ENCODE assay signal across 15 cellular contexts in the genomic region with DNA sequence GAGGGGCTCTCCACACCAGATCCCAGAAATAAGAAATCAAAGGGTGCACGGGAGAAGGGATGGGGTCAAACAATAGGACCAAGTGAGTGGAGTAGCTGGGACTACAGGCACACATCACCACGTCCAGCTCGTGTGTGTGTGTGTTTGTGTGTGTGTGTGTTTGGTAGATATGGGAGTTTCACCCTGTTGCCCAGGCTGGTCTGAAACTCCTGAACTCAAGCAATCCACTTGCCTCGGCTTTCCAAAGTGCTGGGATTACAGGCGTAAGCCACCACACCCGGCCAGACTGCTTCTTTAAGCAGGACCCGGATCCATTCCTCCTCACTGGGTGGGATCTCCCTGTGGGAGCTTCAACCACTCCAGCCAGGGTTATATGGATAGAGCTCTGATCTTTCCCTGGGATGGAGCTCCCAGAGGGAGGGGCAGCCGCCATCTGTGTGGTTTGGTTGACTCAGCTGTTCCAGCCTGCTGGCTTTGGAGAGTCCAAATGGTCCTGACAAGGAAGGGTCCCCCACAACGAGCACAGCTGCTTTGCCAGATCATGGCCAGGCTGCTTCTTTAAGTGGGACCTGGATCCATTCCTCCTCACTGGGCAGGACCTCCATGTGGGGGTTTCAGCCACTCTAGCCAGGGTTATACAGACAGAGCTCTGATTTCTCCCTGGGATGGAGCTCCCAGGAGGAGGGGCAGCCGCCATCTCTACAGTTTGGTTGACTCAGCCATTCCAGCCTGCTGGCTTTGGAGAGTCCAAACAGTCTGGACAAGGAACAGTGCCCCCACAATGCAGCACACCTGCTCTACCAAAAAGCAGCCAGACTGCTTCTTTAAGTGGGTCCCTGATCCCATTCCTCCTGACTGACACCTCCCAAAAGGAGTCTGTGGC. TPM values are rescaled to one million over a fixed set of nuclear protein-coding genes. Genes with fewer than 3 reads are reported as not detected.
DNase-seq lines count a peak whose midpoint lies in the region; ATAC-seq, FAIRE-seq and TF ChIP-seq lines count a peak whose summit lies in the region.
"Had no signal": no experiment of that assay in that cellular context is flagged by ENCODE, and none has a peak within 500 bp of the region (broad histone marks: within the 10 kb centered on the region; RNA-seq: fewer than 3 reads in every experiment).

No MANE protein-coding gene starts in this region.

- FAIRE-seq in K562 (lab: Jason Lieb, UNC) = no peak

- no peak for TF ChIP-seq CTCF in K562 (IDR thresholded peaks at IDR 0.05 in 2 of 3, conservative IDR thresholded peaks at IDR 0.05 in 1 of 3; ENCODE audit: insufficient read depth in 2 of 3, low read depth in 1 of 3, low read length in 3 of 3)
- TF ChIP-seq CTCF in sigmoid colon (IDR thresholded peaks at IDR 0.05) = no peak
- TF ChIP-seq CTCF in body of pancreas (IDR thresholded peaks at IDR 0.05) = no peak
- no peak for TF ChIP-seq CTCF in stomach (IDR thresholded peaks at IDR 0.05)

- H3K4me1 ChIP-seq in K562 (replicated peaks in 1 of 2; ENCODE audit: control insufficient read depth in 2 of 2, insufficient read depth in 2 of 2, low read length in 2 of 2) (peaks cover 5 to 8% of the 10 kb centered on the region in 2 experiments; a peak in 4 of 5 replicates), sigmoid colon (no peaks in the 10 kb centered on the region), body of pancreas (no peaks in the 10 kb centered on the region), stomach (no peaks in the 10 kb centered on the region)
- H3K4me1 ChIP-seq: lower lobe of right lung, testis had no signal

- no peak for TF ChIP-seq RAD21 in K562 (CRISPR knock-in tag; conservative IDR thresholded peaks at IDR 0.05 in 1 of 2, IDR thresholded peaks at IDR 0.05 in 1 of 2)

- in situ Hi-C loops in K562 (cut with MboI) = loop anchor here (5.0 kb wide), 1 partner anchor 169 kb away; no protein-coding TSS in a partner anchor

- peak; percentile 10 for DNase-seq in ELF-1 (ENCODE audit: low read depth, low spot score)
- peak; percentile 15 for DNase-seq in MV-4-11 (lab: John Stamatoyannopoulos, UW)
- no peak for DNase-seq in K562 (ENCODE audit: extremely low read depth in 1 of 4, low spot score in 3 of 4)
- DNase-seq in myocyte (ENCODE audit: low read depth) = peak; percentile 98
- DNase-seq in sigmoid colon = no peak
- DNase-seq in body of pancreas = no peak
- DNase-seq in SKM-1 (lab: John Stamatoyannopoulos, UW; ENCODE audit: unreplicated experiment) = no peak
- DNase-seq in stomach = no peak
- DNase-seq: activated CD4-positive, CD25-positive, alpha-beta regulatory T cell treated with anti-CD3 and anti-CD28 coated beads, Interleukin-2, amount 50 U/mL, for 72 hours; activated naive CD4-positive, alpha-beta T cell; effector memory CD4-positive, alpha-beta T cell; lower lobe of right lung; naive thymus-derived CD8-positive, alpha-beta T cell; testis had no signal

- intact Hi-C loops in K562 (cut with micrococcal nuclease) = no loop called here
- intact Hi-C loops in sigmoid colon (cut with DNase I) = no loop called here
- intact Hi-C loops in body of pancreas (cut with DNase I) = no loop called here
- intact Hi-C loops in stomach (cut with DNase I; ENCODE audit: low total_unique reads) = no loop called here

- H3K4me2 ChIP-seq in K562 (ENCODE audit: insufficient read depth, low read length) = no peak overlapping the region

- H3K9me3 ChIP-seq in K562 (replicated peaks; ENCODE audit: control insufficient read depth, insufficient read depth, low read depth, low read length) (no peaks in the 10 kb centered on the region), sigmoid colon (peaks cover 0 to 3% (median 2%) of the 10 kb centered on the region in 4 donors), body of pancreas (no peaks in the 10 kb centered on the region), stomach (peaks cover 0 to 24% (median 11%) of the 10 kb centered on the region in 4 donors)
- H3K9me3 ChIP-seq: testis had no signal

- H3K9me1 ChIP-seq in K562 (ENCODE audit: control insufficient read depth, insufficient read depth, low read length) = no peaks in the 10 kb centered on the region

- H3K27ac ChIP-seq in K562 (ENCODE audit: extremely low read depth, low read depth, low read length) = no peak overlapping the region
- no peak overlapping the region for H3K27ac ChIP-seq in sigmoid colon
- no peak overlapping the region for H3K27ac ChIP-seq in body of pancreas
- H3K27ac ChIP-seq in stomach = no peak overlapping the region
- H3K27ac ChIP-seq: cardiac muscle cell, lower lobe of right lung, testis had no signal

- no peaks in the 10 kb centered on the region for H3K79me2 ChIP-seq in K562 (ENCODE audit: control insufficient read depth, insufficient read depth, low read length)

- H2AFZ ChIP-seq in K562 (ENCODE audit: low read depth, low read length) = no peak overlapping the region

- peaks cover 7% of the 10 kb centered on the region for H4K20me1 ChIP-seq in K562 (replicated peaks; ENCODE audit: control insufficient read depth, insufficient read depth, low read length)

- peaks cover 5% of the 10 kb centered on the region in 2 experiments; a peak in 3 of 5 replicates for H3K27me3 ChIP-seq in K562 (ENCODE audit: control insufficient read depth in 2 of 2, insufficient read depth in 2 of 2, low read length in 2 of 2)
- no peaks in the 10 kb centered on the region for H3K27me3 ChIP-seq in sigmoid colon
- no peaks in the 10 kb centered on the region for H3K27me3 ChIP-seq in body of pancreas
- H3K27me3 ChIP-seq in stomach = no peaks in the 10 kb centered on the region
- H3K27me3 ChIP-seq: cardiac muscle cell, testis had no signal

- TF ChIP-seq POLR2A in K562 (conservative IDR thresholded peaks at IDR 0.05) (no peak), sigmoid colon (IDR thresholded peaks at IDR 0.05) (no peak), body of pancreas (IDR thresholded peaks at IDR 0.05) (no peak), stomach (IDR thresholded peaks at IDR 0.05) (no peak)

- H3K36me3 ChIP-seq in K562 (ENCODE audit: control insufficient read depth, insufficient read depth, low read length) (no peaks in the 10 kb centered on the region), sigmoid colon (no peaks in the 10 kb centered on the region), body of pancreas (replicated peaks in 1 of 2; ENCODE audit: insufficient read depth in 1 of 2, low read depth in 2 of 2) (no peaks in the 10 kb centered on the region), stomach (no peaks in the 10 kb centered on the region)
- H3K36me3 ChIP-seq: cardiac muscle cell, lower lobe of right lung had no signal

- no TSS peak for BruUV-seq in K562 (replicated peaks; lab: Mats Ljungman, UMichigan)

- ATAC-seq in K562 (no peak), body of pancreas (no peak)
- ATAC-seq: lower lobe of right lung; naive thymus-derived CD8-positive, alpha-beta T cell had no signal

- TF ChIP-seq EP300 in K562 (IDR thresholded peaks at IDR 0.05; ENCODE audit: low read length) (no peak), sigmoid colon (IDR thresholded peaks at IDR 0.05) (no peak), stomach (IDR thresholded peaks at IDR 0.05) (no peak)

- H3K9ac ChIP-seq in K562 (ENCODE audit: insufficient read depth in 1 of 2, low read depth in 2 of 2, low read length in 2 of 2) = no peak overlapping the region

- POLR2A ChIA-PET in K562 (lab: Yijun Ruan, JAX) = interaction anchor here (0.6 to 1.3 kb wide), 9 partner anchors 8 to 423 kb away, joined by 3 to 5 read pairs (median 3); partner anchors contain the start of genes EMC7, KATNBL1, LPCAT4 and PGBD4

- CTCF ChIA-PET in K562 (lab: Yijun Ruan, JAX; ENCODE audit: low intra/inter-chr PET ratio) = no interaction called here

- no peak overlapping the region for H3K4me3 ChIP-seq in K562
- no peak overlapping the region for H3K4me3 ChIP-seq in sigmoid colon
- H3K4me3 ChIP-seq in body of pancreas = no peak overlapping the region
- no peak overlapping the region for H3K4me3 ChIP-seq in stomach
- H3K4me3 ChIP-seq: cardiac muscle cell, lower lobe of right lung had no signal

- 26% methylated on average over 10 of the region's 10 CpGs for WGBS in K562 (ENCODE audit: insufficient coverage, low coverage, missing lambda C conversion rate)
- 88 to 89% methylated on average over 10 of the region's 10 CpGs for WGBS in sigmoid colon, 2 donors
- 64 to 73% methylated on average over 9 to 10 of the region's 10 CpGs for WGBS in body of pancreas, 2 donors
- WGBS in stomach, 5 donors = 80 to 87% (median 84%) methylated on average over 9 to 10 of the region's 10 CpGs

RNA-seq across cellular contexts. Expression of gene AVEN, which starts 9.1 kb away (rescaled TPM):
- 0.49 and 0.77 TPM in 2 replicates for total RNA-seq in K562 (2011; cell fraction: chromatin; rRNA removed; ENCODE audit: low replicate concordance)
- 0.50 and 0.53 TPM in 2 replicates for total RNA-seq in K562 (2011; cell fraction: nucleolus; rRNA removed)
- total RNA-seq in K562 (2011; cell fraction: nucleoplasm; rRNA removed) = 1.2 and 1.4 TPM in 2 replicates
- total RNA-seq in K562 (2014; rRNA removed) (4.7 and 6.4 TPM in 2 replicates), K562 (2014; rRNA removed; fragmentation: Illumina TruSeq; extraction: Trizol) (5.5 and 5.6 TPM in 2 replicates), K562 (2015; rRNA removed; fragmentation: Illumina TruSeq; extraction: Trizol) (3.7 and 3.9 TPM in 2 replicates), K562 (2021) (3.7 and 4.8 TPM in 2 replicates), myocyte (69.2 and 77.7 TPM in 2 replicates), sigmoid colon (10 to 100 TPM; 15.0 to 23.3 (median 19.2) TPM), body of pancreas (10 to 100 TPM; 10.5 to 12.2 TPM), stomach (10 to 100 TPM in 4 of 5 donors, not detected in 1; 13.2 to 89.8 (median 26.8) TPM)
- polyA plus RNA-seq in K562 (2011; rRNA removed) (2.8 and 2.9 TPM in 2 replicates), K562 (2014; fragmentation: Illumina TruSeq; extraction: Trizol) (3.2 and 4.8 TPM in 2 replicates), K562 (2014; fragmentation: Nextera tagmentation; extraction: Ambion mirVana) (1 to 10 TPM; 1.5 to 1.9 TPM), K562 (2014; rRNA removed) (3.3 and 4.7 TPM in 2 replicates), sigmoid colon (10 to 100 TPM in 2 of 3 donors, 1 to 10 TPM in 1; 9.2 to 13.8 (median 10.4) TPM), stomach (10 to 100 TPM in 2 of 3 donors, 1 to 10 TPM in 1; 8.6 to 15.4 (median 14.4) TPM)
- polyA plus RNA-seq in K562 (2011; cell fraction: cytosol; rRNA removed) = 0.95 and 2.0 TPM in 2 replicates
- 0.70 and 0.77 TPM in 2 replicates for polyA plus RNA-seq in K562 (2011; cell fraction: nucleus; rRNA removed)
- 4.7 and 4.8 TPM in 2 replicates for polyA plus RNA-seq in K562 (2012)
- polyA minus RNA-seq in K562 (2011; rRNA and poly(A)+ RNA removed) = 2.0 and 3.2 TPM in 2 replicates
- 1.8 and 3.2 TPM in 2 replicates for polyA minus RNA-seq in K562 (2011; cell fraction: cytosol; rRNA and poly(A)+ RNA removed)
- polyA minus RNA-seq in K562 (2011; cell fraction: nucleus; rRNA and poly(A)+ RNA removed) = 0.40 and 1.1 TPM in 2 replicates
- 39.8 TPM for polyA plus RNA-seq in myocyte (2012)

RNA-seq across cellular contexts. Expression of gene EMC7, which starts 53.5 kb away (rescaled TPM):
- 38.1 and 57.5 TPM in 2 replicates for total RNA-seq in K562 (2011; cell fraction: chromatin; rRNA removed; ENCODE audit: low replicate concordance)
- 52.8 and 58.4 TPM in 2 replicates for total RNA-seq in K562 (2011; cell fraction: nucleolus; rRNA removed)
- total RNA-seq in K562 (2011; cell fraction: nucleoplasm; rRNA removed) = 81.1 and 92.0 TPM in 2 replicates
- 33.5 and 34.1 TPM in 2 replicates for total RNA-seq in K562 (2014; rRNA removed)
- 43.2 and 50.4 TPM in 2 replicates for total RNA-seq in K562 (2014; rRNA removed; fragmentation: Illumina TruSeq; extraction: Trizol)
- total RNA-seq in K562 (2015; rRNA removed; fragmentation: Illumina TruSeq; extraction: Trizol) = 44.8 and 49.7 TPM in 2 replicates
- 56.4 and 63.7 TPM in 2 replicates for total RNA-seq in K562 (2021)
- 64.2 and 80.2 TPM in 2 replicates for polyA plus RNA-seq in K562 (2011; rRNA removed)
- polyA plus RNA-seq in K562 (2011; cell fraction: cytosol; rRNA removed) = 25.4 and 37.1 TPM in 2 replicates
- 16.3 and 20.6 TPM in 2 replicates for polyA plus RNA-seq in K562 (2011; cell fraction: nucleus; rRNA removed)
- polyA plus RNA-seq in K562 (2012) = 63.4 and 94.4 TPM in 2 replicates
- 92.8 and 102 TPM in 2 replicates for polyA plus RNA-seq in K562 (2014; fragmentation: Illumina TruSeq; extraction: Trizol)
- polyA plus RNA-seq in K562 (2014; fragmentation: Nextera tagmentation; extraction: Ambion mirVana) = 10 to 100 TPM; 25.8 to 48.3 TPM
- 64.3 and 73.1 TPM in 2 replicates for polyA plus RNA-seq in K562 (2014; rRNA removed)
- 41.2 and 49.2 TPM in 2 replicates for polyA minus RNA-seq in K562 (2011; rRNA and poly(A)+ RNA removed)
- polyA minus RNA-seq in K562 (2011; cell fraction: cytosol; rRNA and poly(A)+ RNA removed) = 12.5 and 15.9 TPM in 2 replicates
- 3.8 and 11.6 TPM in 2 replicates for polyA minus RNA-seq in K562 (2011; cell fraction: nucleus; rRNA and poly(A)+ RNA removed)
- total RNA-seq in myocyte = 35.5 and 35.7 TPM in 2 replicates
- 130 TPM for polyA plus RNA-seq in myocyte (2012)
- total RNA-seq in sigmoid colon = 10 to 100 TPM; 34.8 to 55.1 (median 47.7) TPM
- 10 to 100 TPM; 15.0 to 75.8 (median 21.5) TPM for polyA plus RNA-seq in sigmoid colon
- total RNA-seq in body of pancreas = 10 to 100 TPM; 27.4 to 27.8 TPM
- 10 to 100 TPM; 23.2 to 54.7 (median 31.5) TPM for total RNA-seq in stomach
- polyA plus RNA-seq in stomach = 10 to 100 TPM; 35.3 to 73.5 (median 39.0) TPM

RNA-seq across cellular contexts. Expression of gene PGBD4, which starts 53.7 kb away (rescaled TPM):
- total RNA-seq in K562 (2011; cell fraction: chromatin; rRNA removed; ENCODE audit: low replicate concordance) = 6.3 and 11.2 TPM in 2 replicates
- 6.7 and 7.0 TPM in 2 replicates for total RNA-seq in K562 (2011; cell fraction: nucleolus; rRNA removed)
- total RNA-seq in K562 (2011; cell fraction: nucleoplasm; rRNA removed) = 6.9 and 8.6 TPM in 2 replicates
- total RNA-seq in K562 (2014; rRNA removed) = 2.2 TPM in 2 replicates
- total RNA-seq in K562 (2014; rRNA removed; fragmentation: Illumina TruSeq; extraction: Trizol) = 3.0 and 3.1 TPM in 2 replicates
- total RNA-seq in K562 (2015; rRNA removed; fragmentation: Illumina TruSeq; extraction: Trizol) = 2.9 and 3.3 TPM in 2 replicates
- total RNA-seq in K562 (2021) = 2.1 and 2.2 TPM in 2 replicates
- 4.3 and 4.9 TPM in 2 replicates for polyA plus RNA-seq in K562 (2011; rRNA removed)
- polyA plus RNA-seq in K562 (2011; cell fraction: cytosol; rRNA removed) = 1.7 and 2.4 TPM in 2 replicates
- 3.4 and 3.7 TPM in 2 replicates for polyA plus RNA-seq in K562 (2011; cell fraction: nucleus; rRNA removed)
- 1.5 and 1.6 TPM in 2 replicates for polyA plus RNA-seq in K562 (2012)
- polyA plus RNA-seq in K562 (2014; fragmentation: Illumina TruSeq; extraction: Trizol) = 3.0 and 3.4 TPM in 2 replicates
- 1 to 10 TPM; 2.3 to 2.5 TPM for polyA plus RNA-seq in K562 (2014; fragmentation: Nextera tagmentation; extraction: Ambion mirVana)
- polyA plus RNA-seq in K562 (2014; rRNA removed) = 2.7 and 3.2 TPM in 2 replicates
- polyA minus RNA-seq in K562 (2011; rRNA and poly(A)+ RNA removed) = 6.2 and 6.4 TPM in 2 replicates
- polyA minus RNA-seq in K562 (2011; cell fraction: cytosol; rRNA and poly(A)+ RNA removed) = 1.1 and 1.5 TPM in 2 replicates
- 4.7 and 8.2 TPM in 2 replicates for polyA minus RNA-seq in K562 (2011; cell fraction: nucleus; rRNA and poly(A)+ RNA removed)
- total RNA-seq in myocyte = 3.5 and 3.6 TPM in 2 replicates
- polyA plus RNA-seq in myocyte (2012) = 1.8 TPM
- 1 to 10 TPM in 3 of 4 donors, under 1 TPM in 1; 0.54 to 1.4 (median 1.4) TPM for total RNA-seq in sigmoid colon
- 1 to 10 TPM in 1 of 3 donors, under 1 TPM in 2; under 0.01 to 1.3 (median 0.23) TPM for polyA plus RNA-seq in sigmoid colon
- 1 to 10 TPM; 1.0 to 4.6 TPM for total RNA-seq in body of pancreas
- 1 to 10 TPM in 2 of 5 donors, under 1 TPM in 2, not detected in 1; 0.58 to 1.9 (median 1.4) TPM for total RNA-seq in stomach
- polyA plus RNA-seq in stomach = under 1 TPM; 0.15 to 0.78 (median 0.44) TPM

Comparison
In these comparisons a context has a peak if more than half of its experiments do, and no peak if none do; other contexts are left out.
1. DNase-seq: peak in ELF-1 (single experiment), MV-4-11 (single experiment) and myocyte (single experiment); none in K562 (0 of 4), sigmoid colon (single experiment), body of pancreas (0 of 4), SKM-1 (single experiment) and stomach (single experiment).